Comparison of ENCODE assay signal across 3 cellular contexts in genomic region chr6:27195547-27195946, GRCh38. TPM values are rescaled to one million over a fixed set of nuclear protein-coding genes. Genes with fewer than 3 reads are reported as not detected.
"Had no signal": no experiment of that assay in that cellular context is flagged by ENCODE, and none has a peak within 500 bp of the region (broad histone marks: within the 10 kb centered on the region; RNA-seq: fewer than 3 reads in every experiment).

No MANE protein-coding gene starts in this region.

RNA-seq across cellular contexts. Expression of gene PRSS16, which starts 52.0 kb away (rescaled TPM):
- total RNA-seq: Right ventricle myocardium superior, SJCRH30, SJSA1 had no signal
